1 cellular context compared by ENCODE assay signal in the genomic region with DNA sequence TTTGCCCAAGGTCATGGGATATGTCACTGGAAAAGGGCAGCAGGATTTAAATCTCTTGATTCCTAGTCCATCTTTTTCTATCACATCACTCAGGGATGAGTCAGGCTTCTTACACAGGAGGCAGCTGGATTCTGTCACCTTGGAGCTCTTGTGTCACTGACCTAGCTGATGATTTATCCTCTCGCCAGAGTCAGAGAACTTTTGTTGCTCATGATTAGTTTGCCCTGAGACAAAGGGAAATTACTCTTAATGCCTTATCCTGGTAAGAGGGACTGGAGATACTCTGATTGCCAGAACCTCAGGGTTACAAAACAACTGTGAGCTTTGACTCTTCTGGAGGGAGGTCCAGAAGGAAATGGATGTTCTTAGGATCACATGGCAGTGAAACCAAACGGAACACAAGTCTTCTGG.
TF ChIP-seq lines count a peak whose summit lies in the region.

No MANE protein-coding gene starts in this region.

TF ChIP-seq in K562, 482 proteins besides CTCF, POLR2A, EP300 and RAD21 (continues in another document):
- TF ChIP-seq, protein P1, sequence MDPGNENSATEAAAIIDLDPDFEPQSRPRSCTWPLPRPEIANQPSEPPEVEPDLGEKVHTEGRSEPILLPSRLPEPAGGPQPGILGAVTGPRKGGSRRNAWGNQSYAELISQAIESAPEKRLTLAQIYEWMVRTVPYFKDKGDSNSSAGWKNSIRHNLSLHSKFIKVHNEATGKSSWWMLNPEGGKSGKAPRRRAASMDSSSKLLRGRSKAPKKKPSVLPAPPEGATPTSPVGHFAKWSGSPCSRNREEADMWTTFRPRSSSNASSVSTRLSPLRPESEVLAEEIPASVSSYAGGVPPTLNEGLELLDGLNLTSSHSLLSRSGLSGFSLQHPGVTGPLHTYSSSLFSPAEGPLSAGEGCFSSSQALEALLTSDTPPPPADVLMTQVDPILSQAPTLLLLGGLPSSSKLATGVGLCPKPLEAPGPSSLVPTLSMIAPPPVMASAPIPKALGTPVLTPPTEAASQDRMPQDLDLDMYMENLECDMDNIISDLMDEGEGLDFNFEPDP (CRISPR knock-in tag; IDR thresholded peaks at IDR 0.05), result no peak
- TF ChIP-seq PURB (CRISPR knock-in tag; IDR thresholded peaks at IDR 0.05; ENCODE audit: low read depth) (no peak), NONO (IDR thresholded peaks at IDR 0.05; ENCODE audit: low read depth in 2 of 2, low read length in 1 of 2) (no peak), DPF2 (IDR thresholded peaks at IDR 0.05) (no peak), TEAD2 (tag; IDR thresholded peaks at IDR 0.05) (no peak), CTBP1 (IDR thresholded peaks at IDR 0.05; ENCODE audit: borderline replicate concordance) (peak; percentile 25; the same call in 1 of the 2 replicates), POLR3G (IDR thresholded peaks at IDR 0.05; ENCODE audit: extremely low read depth, insufficient read length, insufficient replicate concordance) (no peak), SUPT5H (IDR thresholded peaks at IDR 0.05) (0 out of 2 replicates have a peak, but pooled peaks have one; percentile 11), FOSL1 (tag; conservative IDR thresholded peaks at IDR 0.05) (peak; percentile 55), ESRRA (IDR thresholded peaks at IDR 0.05; ENCODE audit: borderline replicate concordance, low read depth) (peak; percentile 35; the same call in 1 of the 2 replicates), NFE2 (IDR thresholded peaks at IDR 0.05; ENCODE audit: low read depth) (0 out of 2 replicates have a peak, but pooled peaks have one; percentile 11), LEF1 (IDR thresholded peaks at IDR 0.05) (no peak), ZNF785 (CRISPR knock-in tag; IDR thresholded peaks at IDR 0.05) (no peak), ZFX (CRISPR knock-in tag; IDR thresholded peaks at IDR 0.05) (no peak), CHD4 (IDR thresholded peaks at IDR 0.05; ENCODE audit: insufficient read depth, insufficient replicate concordance, low read depth, low read length, poor library complexity, severe bottlenecking) (no peak)
- TF ChIP-seq, protein P2, sequence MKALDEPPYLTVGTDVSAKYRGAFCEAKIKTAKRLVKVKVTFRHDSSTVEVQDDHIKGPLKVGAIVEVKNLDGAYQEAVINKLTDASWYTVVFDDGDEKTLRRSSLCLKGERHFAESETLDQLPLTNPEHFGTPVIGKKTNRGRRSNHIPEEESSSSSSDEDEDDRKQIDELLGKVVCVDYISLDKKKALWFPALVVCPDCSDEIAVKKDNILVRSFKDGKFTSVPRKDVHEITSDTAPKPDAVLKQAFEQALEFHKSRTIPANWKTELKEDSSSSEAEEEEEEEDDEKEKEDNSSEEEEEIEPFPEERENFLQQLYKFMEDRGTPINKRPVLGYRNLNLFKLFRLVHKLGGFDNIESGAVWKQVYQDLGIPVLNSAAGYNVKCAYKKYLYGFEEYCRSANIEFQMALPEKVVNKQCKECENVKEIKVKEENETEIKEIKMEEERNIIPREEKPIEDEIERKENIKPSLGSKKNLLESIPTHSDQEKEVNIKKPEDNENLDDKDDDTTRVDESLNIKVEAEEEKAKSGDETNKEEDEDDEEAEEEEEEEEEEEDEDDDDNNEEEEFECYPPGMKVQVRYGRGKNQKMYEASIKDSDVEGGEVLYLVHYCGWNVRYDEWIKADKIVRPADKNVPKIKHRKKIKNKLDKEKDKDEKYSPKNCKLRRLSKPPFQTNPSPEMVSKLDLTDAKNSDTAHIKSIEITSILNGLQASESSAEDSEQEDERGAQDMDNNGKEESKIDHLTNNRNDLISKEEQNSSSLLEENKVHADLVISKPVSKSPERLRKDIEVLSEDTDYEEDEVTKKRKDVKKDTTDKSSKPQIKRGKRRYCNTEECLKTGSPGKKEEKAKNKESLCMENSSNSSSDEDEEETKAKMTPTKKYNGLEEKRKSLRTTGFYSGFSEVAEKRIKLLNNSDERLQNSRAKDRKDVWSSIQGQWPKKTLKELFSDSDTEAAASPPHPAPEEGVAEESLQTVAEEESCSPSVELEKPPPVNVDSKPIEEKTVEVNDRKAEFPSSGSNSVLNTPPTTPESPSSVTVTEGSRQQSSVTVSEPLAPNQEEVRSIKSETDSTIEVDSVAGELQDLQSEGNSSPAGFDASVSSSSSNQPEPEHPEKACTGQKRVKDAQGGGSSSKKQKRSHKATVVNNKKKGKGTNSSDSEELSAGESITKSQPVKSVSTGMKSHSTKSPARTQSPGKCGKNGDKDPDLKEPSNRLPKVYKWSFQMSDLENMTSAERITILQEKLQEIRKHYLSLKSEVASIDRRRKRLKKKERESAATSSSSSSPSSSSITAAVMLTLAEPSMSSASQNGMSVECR (CRISPR knock-in tag; IDR thresholded peaks at IDR 0.05), result no peak
- TF ChIP-seq, protein P3, sequence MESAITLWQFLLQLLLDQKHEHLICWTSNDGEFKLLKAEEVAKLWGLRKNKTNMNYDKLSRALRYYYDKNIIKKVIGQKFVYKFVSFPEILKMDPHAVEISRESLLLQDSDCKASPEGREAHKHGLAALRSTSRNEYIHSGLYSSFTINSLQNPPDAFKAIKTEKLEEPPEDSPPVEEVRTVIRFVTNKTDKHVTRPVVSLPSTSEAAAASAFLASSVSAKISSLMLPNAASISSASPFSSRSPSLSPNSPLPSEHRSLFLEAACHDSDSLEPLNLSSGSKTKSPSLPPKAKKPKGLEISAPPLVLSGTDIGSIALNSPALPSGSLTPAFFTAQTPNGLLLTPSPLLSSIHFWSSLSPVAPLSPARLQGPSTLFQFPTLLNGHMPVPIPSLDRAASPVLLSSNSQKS (CRISPR knock-in tag; IDR thresholded peaks at IDR 0.05), result no peak
- TF ChIP-seq, protein P4, sequence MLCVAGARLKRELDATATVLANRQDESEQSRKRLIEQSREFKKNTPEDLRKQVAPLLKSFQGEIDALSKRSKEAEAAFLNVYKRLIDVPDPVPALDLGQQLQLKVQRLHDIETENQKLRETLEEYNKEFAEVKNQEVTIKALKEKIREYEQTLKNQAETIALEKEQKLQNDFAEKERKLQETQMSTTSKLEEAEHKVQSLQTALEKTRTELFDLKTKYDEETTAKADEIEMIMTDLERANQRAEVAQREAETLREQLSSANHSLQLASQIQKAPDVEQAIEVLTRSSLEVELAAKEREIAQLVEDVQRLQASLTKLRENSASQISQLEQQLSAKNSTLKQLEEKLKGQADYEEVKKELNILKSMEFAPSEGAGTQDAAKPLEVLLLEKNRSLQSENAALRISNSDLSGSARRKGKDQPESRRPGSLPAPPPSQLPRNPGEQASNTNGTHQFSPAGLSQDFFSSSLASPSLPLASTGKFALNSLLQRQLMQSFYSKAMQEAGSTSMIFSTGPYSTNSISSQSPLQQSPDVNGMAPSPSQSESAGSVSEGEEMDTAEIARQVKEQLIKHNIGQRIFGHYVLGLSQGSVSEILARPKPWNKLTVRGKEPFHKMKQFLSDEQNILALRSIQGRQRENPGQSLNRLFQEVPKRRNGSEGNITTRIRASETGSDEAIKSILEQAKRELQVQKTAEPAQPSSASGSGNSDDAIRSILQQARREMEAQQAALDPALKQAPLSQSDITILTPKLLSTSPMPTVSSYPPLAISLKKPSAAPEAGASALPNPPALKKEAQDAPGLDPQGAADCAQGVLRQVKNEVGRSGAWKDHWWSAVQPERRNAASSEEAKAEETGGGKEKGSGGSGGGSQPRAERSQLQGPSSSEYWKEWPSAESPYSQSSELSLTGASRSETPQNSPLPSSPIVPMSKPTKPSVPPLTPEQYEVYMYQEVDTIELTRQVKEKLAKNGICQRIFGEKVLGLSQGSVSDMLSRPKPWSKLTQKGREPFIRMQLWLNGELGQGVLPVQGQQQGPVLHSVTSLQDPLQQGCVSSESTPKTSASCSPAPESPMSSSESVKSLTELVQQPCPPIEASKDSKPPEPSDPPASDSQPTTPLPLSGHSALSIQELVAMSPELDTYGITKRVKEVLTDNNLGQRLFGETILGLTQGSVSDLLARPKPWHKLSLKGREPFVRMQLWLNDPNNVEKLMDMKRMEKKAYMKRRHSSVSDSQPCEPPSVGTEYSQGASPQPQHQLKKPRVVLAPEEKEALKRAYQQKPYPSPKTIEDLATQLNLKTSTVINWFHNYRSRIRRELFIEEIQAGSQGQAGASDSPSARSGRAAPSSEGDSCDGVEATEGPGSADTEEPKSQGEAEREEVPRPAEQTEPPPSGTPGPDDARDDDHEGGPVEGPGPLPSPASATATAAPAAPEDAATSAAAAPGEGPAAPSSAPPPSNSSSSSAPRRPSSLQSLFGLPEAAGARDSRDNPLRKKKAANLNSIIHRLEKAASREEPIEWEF (CRISPR knock-in tag; IDR thresholded peaks at IDR 0.05), result no peak
- TF ChIP-seq, protein P5, sequence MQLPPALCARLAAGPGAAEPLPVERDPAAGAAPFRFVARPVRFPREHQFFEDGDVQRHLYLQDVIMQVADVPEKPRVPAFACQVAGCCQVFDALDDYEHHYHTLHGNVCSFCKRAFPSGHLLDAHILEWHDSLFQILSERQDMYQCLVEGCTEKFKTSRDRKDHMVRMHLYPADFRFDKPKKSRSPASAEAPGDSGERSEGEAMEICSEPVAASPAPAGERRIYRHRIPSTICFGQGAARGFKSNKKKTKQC (CRISPR knock-in tag; IDR thresholded peaks at IDR 0.05), result no peak
- TF ChIP-seq, protein P6, sequence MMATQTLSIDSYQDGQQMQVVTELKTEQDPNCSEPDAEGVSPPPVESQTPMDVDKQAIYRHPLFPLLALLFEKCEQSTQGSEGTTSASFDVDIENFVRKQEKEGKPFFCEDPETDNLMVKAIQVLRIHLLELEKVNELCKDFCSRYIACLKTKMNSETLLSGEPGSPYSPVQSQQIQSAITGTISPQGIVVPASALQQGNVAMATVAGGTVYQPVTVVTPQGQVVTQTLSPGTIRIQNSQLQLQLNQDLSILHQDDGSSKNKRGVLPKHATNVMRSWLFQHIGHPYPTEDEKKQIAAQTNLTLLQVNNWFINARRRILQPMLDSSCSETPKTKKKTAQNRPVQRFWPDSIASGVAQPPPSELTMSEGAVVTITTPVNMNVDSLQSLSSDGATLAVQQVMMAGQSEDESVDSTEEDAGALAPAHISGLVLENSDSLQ (IDR thresholded peaks at IDR 0.05), result peak; percentile 87
- TF ChIP-seq, protein P7, sequence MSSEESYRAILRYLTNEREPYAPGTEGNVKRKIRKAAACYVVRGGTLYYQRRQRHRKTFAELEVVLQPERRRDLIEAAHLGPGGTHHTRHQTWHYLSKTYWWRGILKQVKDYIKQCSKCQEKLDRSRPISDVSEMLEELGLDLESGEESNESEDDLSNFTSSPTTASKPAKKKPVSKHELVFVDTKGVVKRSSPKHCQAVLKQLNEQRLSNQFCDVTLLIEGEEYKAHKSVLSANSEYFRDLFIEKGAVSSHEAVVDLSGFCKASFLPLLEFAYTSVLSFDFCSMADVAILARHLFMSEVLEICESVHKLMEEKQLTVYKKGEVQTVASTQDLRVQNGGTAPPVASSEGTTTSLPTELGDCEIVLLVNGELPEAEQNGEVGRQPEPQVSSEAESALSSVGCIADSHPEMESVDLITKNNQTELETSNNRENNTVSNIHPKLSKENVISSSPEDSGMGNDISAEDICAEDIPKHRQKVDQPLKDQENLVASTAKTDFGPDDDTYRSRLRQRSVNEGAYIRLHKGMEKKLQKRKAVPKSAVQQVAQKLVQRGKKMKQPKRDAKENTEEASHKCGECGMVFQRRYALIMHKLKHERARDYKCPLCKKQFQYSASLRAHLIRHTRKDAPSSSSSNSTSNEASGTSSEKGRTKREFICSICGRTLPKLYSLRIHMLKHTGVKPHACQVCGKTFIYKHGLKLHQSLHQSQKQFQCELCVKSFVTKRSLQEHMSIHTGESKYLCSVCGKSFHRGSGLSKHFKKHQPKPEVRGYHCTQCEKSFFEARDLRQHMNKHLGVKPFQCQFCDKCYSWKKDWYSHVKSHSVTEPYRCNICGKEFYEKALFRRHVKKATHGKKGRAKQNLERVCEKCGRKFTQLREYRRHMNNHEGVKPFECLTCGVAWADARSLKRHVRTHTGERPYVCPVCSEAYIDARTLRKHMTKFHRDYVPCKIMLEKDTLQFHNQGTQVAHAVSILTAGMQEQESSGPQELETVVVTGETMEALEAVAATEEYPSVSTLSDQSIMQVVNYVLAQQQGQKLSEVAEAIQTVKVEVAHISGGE (CRISPR knock-in tag; IDR thresholded peaks at IDR 0.05), result no peak
- TF ChIP-seq, protein P8, sequence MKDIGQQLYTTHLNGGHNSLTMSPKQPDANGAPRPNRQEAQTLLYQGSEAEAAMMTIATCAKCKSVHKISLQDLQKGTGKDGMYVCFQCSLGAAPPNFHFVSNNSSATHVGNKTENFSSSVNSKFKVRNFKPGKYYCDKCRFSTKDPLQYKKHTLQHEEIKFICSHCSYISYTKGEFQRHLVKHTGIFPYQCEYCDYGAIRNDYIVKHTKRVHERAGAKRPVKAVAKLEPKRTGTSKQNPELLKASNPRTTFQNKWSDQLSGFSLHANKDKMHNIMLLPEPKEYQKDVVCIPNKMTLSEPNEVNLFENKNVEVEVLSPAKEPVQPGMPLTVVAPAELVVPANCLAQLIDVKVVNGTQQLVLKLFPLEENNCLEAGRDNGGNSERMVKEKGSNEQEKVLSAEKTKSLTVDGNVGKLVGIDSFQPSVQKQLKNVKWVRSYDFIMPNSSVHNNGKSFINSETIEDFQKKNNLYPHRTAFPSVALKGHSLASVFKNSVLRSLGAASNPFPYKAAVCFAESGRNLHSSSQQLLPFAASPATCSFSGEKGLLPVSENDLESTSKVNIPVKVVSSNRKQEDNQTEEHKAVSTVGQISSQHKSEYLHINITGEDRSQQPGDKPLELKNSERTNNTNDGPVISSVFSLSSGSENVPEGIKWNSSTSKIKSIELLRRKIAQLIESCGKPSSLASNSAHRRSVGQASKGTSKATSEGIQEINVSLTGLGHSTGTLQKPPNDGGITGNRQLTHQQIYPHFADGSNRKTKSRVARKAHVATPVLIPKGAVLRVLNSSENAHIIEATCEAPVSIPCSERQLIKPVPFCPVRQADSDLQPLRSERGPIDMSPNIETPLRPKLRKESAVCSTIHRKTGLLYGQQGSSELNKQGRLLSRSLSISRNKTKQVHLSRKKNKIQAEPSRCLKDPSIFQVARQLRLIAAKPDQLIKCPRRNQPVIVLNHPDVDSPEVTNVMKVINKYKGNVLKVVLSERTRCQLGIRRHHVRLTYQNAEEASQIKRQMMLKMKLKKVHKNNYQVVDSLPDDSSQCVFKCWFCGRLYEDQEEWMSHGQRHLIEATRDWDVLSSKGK (CRISPR knock-in tag; IDR thresholded peaks at IDR 0.05), result no peak
- TF ChIP-seq, protein P9, sequence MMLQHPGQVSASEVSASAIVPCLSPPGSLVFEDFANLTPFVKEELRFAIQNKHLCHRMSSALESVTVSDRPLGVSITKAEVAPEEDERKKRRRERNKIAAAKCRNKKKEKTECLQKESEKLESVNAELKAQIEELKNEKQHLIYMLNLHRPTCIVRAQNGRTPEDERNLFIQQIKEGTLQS (IDR thresholded peaks at IDR 0.05), result peak; percentile 57
- TF ChIP-seq, protein P9 (CRISPR knock-in tag; conservative IDR thresholded peaks at IDR 0.05), result no peak
